Comparison of ENCODE assay signal across 8 cellular contexts in genomic region chr14:76773188-76773885, GRCh38. TPM values are rescaled to one million over a fixed set of nuclear protein-coding genes. Genes with fewer than 3 reads are reported as not detected.
A peak's percentile ranks its signal among the peaks of the same experiment; 100 is the strongest.
DNase-seq lines count a peak whose midpoint lies in the region; ATAC-seq, FAIRE-seq and TF ChIP-seq lines count a peak whose summit lies in the region.

No MANE protein-coding gene starts in this region.

- H4K20me1 ChIP-seq in HepG2 (ENCODE audit: insufficient read depth, low read length): no peaks in the 10 kb centered on the region

- FAIRE-seq in HepG2 (lab: Jason Lieb, UNC): no peak

- no peaks in the 10 kb centered on the region for H3K79me2 ChIP-seq in HepG2 (ENCODE audit: insufficient read depth, low read length)

- peak overlapping the region; percentile 86 for H3K4me2 ChIP-seq in HepG2 (ENCODE audit: low read depth, low read length)

- H3K27ac ChIP-seq in HepG2 (ENCODE audit: extremely low read length, insufficient read depth, low read length): no peak overlapping the region
- H3K27ac ChIP-seq in thyroid gland: peak overlapping the region; percentile 4 to 67 (median 66)

- H3K36me3 ChIP-seq in HepG2 (replicated peaks in 1 of 2; ENCODE audit: control insufficient read depth in 1 of 2, insufficient read depth in 2 of 2, low read length in 2 of 2) (no peaks in the 10 kb centered on the region), thyroid gland (no peaks in the 10 kb centered on the region)

- CTCF ChIA-PET in HepG2 (lab: Yijun Ruan, JAX; ENCODE audit: low intra/inter-chr PET ratio, low total read pairs): no interaction called here

- TF ChIP-seq CTCF in AG10803 (conservative IDR thresholded peaks at IDR 0.05; ENCODE audit: low read length): 0 out of 2 replicates have a peak, but pooled peaks have one; percentile 8
- peak; percentile 30 for TF ChIP-seq CTCF in choroid plexus epithelial cell (conservative IDR thresholded peaks at IDR 0.05; ENCODE audit: low read depth, low read length)
- no peak for TF ChIP-seq CTCF in HepG2 (CRISPR knock-in tag; IDR thresholded peaks at IDR 0.05)
- TF ChIP-seq CTCF in thyroid gland (IDR thresholded peaks at IDR 0.05): no peak

- BruUV-seq in HepG2 (replicated peaks; lab: Mats Ljungman, UMichigan): no TSS peak

- no peak overlapping the region for H3K9ac ChIP-seq in HepG2 (ENCODE audit: insufficient read depth, low read depth, low read length)

- peaks cover 0 to 8% of the 10 kb centered on the region in 2 experiments; a peak in 1 of 5 replicates for H3K27me3 ChIP-seq in HepG2 (ENCODE audit: control insufficient read depth in 1 of 2, insufficient read depth in 2 of 2, low read length in 2 of 2)
- no peaks in the 10 kb centered on the region for H3K27me3 ChIP-seq in thyroid gland

- no peak for TF ChIP-seq RAD21 in HepG2 (CRISPR knock-in tag; IDR thresholded peaks at IDR 0.05)

- H3K4me3 ChIP-seq in AG10803 (ENCODE audit: low read length) (no peak overlapping the region), choroid plexus epithelial cell (ENCODE audit: low read depth, low read length) (no peak overlapping the region), HepG2 (replicated peaks in 1 of 3; ENCODE audit: insufficient read depth in 1 of 3, low read depth in 2 of 3, low read length in 3 of 3) (peak overlapping the region in 2 of 3 experiments; percentile 23 to 61; a peak in 2 of 6 replicates), thyroid gland (replicated peaks in 1 of 3) (no peak overlapping the region)

- TF ChIP-seq EP300 in HepG2 (IDR thresholded peaks at IDR 0.05; ENCODE audit: low read depth in 2 of 2, low read length in 2 of 2) (no peak), HepG2 (CRISPR knock-in tag; IDR thresholded peaks at IDR 0.05; ENCODE audit: borderline replicate concordance) (no peak)

- TF ChIP-seq POLR2A in HepG2 (IDR thresholded peaks at IDR 0.05; ENCODE audit: insufficient read depth in 1 of 2, low read depth in 2 of 2, low read length in 2 of 2): no peak
- no peak for TF ChIP-seq POLR2A in thyroid gland (IDR thresholded peaks at IDR 0.05)

- intact Hi-C loops in HepG2 (cut with micrococcal nuclease; ENCODE audit: unreplicated experiment) (no loop called here), thyroid gland (cut with DNase I) (no loop called here)

- peaks cover 29% of the 10 kb centered on the region for H3K4me1 ChIP-seq in HepG2 (ENCODE audit: insufficient read depth, low read length)
- H3K4me1 ChIP-seq in thyroid gland: peaks cover 0 to 31% of the 10 kb centered on the region in 2 donors

- in situ Hi-C loops in HepG2 (cut with HindIII; ENCODE audit: extremely low pct_ligation_motif_present, low pct_unique_long_range_greater_than_20kb): no loop called here

- H3K9me3 ChIP-seq in HepG2 (ENCODE audit: low read length) (no peaks in the 10 kb centered on the region), thyroid gland (no peaks in the 10 kb centered on the region)

- POLR2A ChIA-PET in HepG2 (lab: Yijun Ruan, JAX): interaction anchor here (1.3 to 1.4 kb wide), 2 partner anchors 11 to 12 kb away, joined by 4 to 5 read pairs; partner anchors contain the start of gene VASH1

- DNase-seq in AG10803 (ENCODE audit: low read depth) (peak; percentile 78), NCI-H226 (peak; percentile 48), choroid plexus epithelial cell (ENCODE audit: low read depth) (peak; percentile 91), HepG2 (ENCODE audit: low spot score) (peak; percentile 41), thyroid gland (peak; percentile 15 to 31), NCI-H526 (lab: John Stamatoyannopoulos, UW) (no peak), retina (no peak), NCI-H2029 treated with DMSO at 0.1 percent for 48 hours (lab: John Stamatoyannopoulos, UW) (no peak)

- 0% methylated on average over 7 of the region's 8 CpGs for WGBS in HepG2 (ENCODE audit: low lambda C conversion rate)
- 56 to 58% methylated on average over 8 of the region's 8 CpGs for WGBS in thyroid gland, 2 donors

- peak; percentile 49 for ATAC-seq in HepG2

- peak overlapping the region; percentile 23 for H2AFZ ChIP-seq in HepG2 (ENCODE audit: low read length)

TF ChIP-seq in HepG2, 621 proteins besides CTCF, POLR2A, EP300 and RAD21 (continues in another document):
- TF ChIP-seq POLR2G (IDR thresholded peaks at IDR 0.05; ENCODE audit: low read depth, low read length) (no peak), ATAD3A (CRISPR knock-in tag; IDR thresholded peaks at IDR 0.05) (no peak), FOSL2 (CRISPR knock-in tag; IDR thresholded peaks at IDR 0.05) (peak; percentile 76)

RNA-seq across cellular contexts. Expression of gene VASH1, which starts 12.1 kb away (rescaled TPM):
- total RNA-seq in HepG2 (2016; rRNA removed; fragmentation: Illumina TruSeq; extraction: Trizol) (0.18 and 0.24 TPM in 2 replicates), thyroid gland (1 to 10 TPM; 2.3 to 5.0 (median 3.1) TPM)
- total RNA-seq in HepG2 (2016; cell fraction: cytosol; rRNA removed; fragmentation: Illumina TruSeq; extraction: Trizol; ENCODE audit: low read depth): not detected in 2 replicates
- total RNA-seq in HepG2 (2016; cell fraction: insoluble cytoplasmic fraction; rRNA removed; fragmentation: Illumina TruSeq; extraction: Trizol): 0.12 and 0.17 TPM in 2 replicates
- total RNA-seq in HepG2 (2016; cell fraction: membrane; rRNA removed; fragmentation: Illumina TruSeq; extraction: Trizol): 0.10 and 0.15 TPM in 2 replicates
- total RNA-seq in HepG2 (2016; cell fraction: nucleus; rRNA removed; fragmentation: Illumina TruSeq; extraction: Trizol): 0.34 and 0.43 TPM in 2 replicates
- polyA plus RNA-seq in HepG2 (2011; rRNA removed): 0.11 and 0.42 TPM in 2 replicates
- polyA plus RNA-seq in HepG2 (2011; cell fraction: cytosol; rRNA removed): 0.15 and 0.32 TPM in 2 replicates
- polyA plus RNA-seq in HepG2 (2011; cell fraction: nucleus; rRNA removed): 0.71 and 0.77 TPM in 2 replicates
- 0.28 and 0.65 TPM in 2 replicates for polyA plus RNA-seq in HepG2 (2012)
- 0.10 TPM in 1 of 2 replicates, not detected in the other for polyA plus RNA-seq in HepG2 (2016; cell fraction: cytosol; fragmentation: Illumina TruSeq; extraction: Trizol; ENCODE audit: low read depth)
- polyA plus RNA-seq in HepG2 (2016; cell fraction: insoluble cytoplasmic fraction; fragmentation: Illumina TruSeq; extraction: Trizol; ENCODE audit: low read depth): 0.24 and 0.26 TPM in 2 replicates
- polyA plus RNA-seq in HepG2 (2016; cell fraction: membrane; fragmentation: Illumina TruSeq; extraction: Trizol; ENCODE audit: low read depth): 0.21 TPM in 1 of 2 replicates, not detected in the other
- polyA plus RNA-seq in HepG2 (2016; cell fraction: nucleus; fragmentation: Illumina TruSeq; extraction: Trizol; ENCODE audit: insufficient read depth, low read depth): 0.43 and 0.83 TPM in 2 replicates
- polyA minus RNA-seq in HepG2 (2011; rRNA and poly(A)+ RNA removed; ENCODE audit: low replicate concordance): 0.28 TPM in 1 of 2 replicates, not detected in the other
- polyA minus RNA-seq in HepG2 (2011; cell fraction: cytosol; rRNA and poly(A)+ RNA removed): 0.18 and 0.69 TPM in 2 replicates
- polyA minus RNA-seq in HepG2 (2011; cell fraction: nucleus; rRNA and poly(A)+ RNA removed): 0.50 and 0.64 TPM in 2 replicates

RNA-seq across cellular contexts. Expression of gene ANGEL1, which starts 39.3 kb away (rescaled TPM):
- total RNA-seq in HepG2 (2016; rRNA removed; fragmentation: Illumina TruSeq; extraction: Trizol) (9.0 and 14.3 TPM in 2 replicates), thyroid gland (10 to 100 TPM; 14.5 to 26.0 (median 18.4) TPM)
- 2.0 and 2.3 TPM in 2 replicates for total RNA-seq in HepG2 (2016; cell fraction: cytosol; rRNA removed; fragmentation: Illumina TruSeq; extraction: Trizol; ENCODE audit: low read depth)
- total RNA-seq in HepG2 (2016; cell fraction: insoluble cytoplasmic fraction; rRNA removed; fragmentation: Illumina TruSeq; extraction: Trizol): 7.0 and 14.3 TPM in 2 replicates
- 4.2 and 4.3 TPM in 2 replicates for total RNA-seq in HepG2 (2016; cell fraction: membrane; rRNA removed; fragmentation: Illumina TruSeq; extraction: Trizol)
- total RNA-seq in HepG2 (2016; cell fraction: nucleus; rRNA removed; fragmentation: Illumina TruSeq; extraction: Trizol): 17.7 and 19.8 TPM in 2 replicates
- polyA plus RNA-seq in HepG2 (2011; rRNA removed): 20.1 and 22.0 TPM in 2 replicates
- polyA plus RNA-seq in HepG2 (2011; cell fraction: cytosol; rRNA removed): 14.1 and 15.1 TPM in 2 replicates
- polyA plus RNA-seq in HepG2 (2011; cell fraction: nucleus; rRNA removed): 24.3 and 28.3 TPM in 2 replicates
- polyA plus RNA-seq in HepG2 (2012): 9.5 and 10.1 TPM in 2 replicates
- 1.2 and 1.4 TPM in 2 replicates for polyA plus RNA-seq in HepG2 (2016; cell fraction: cytosol; fragmentation: Illumina TruSeq; extraction: Trizol; ENCODE audit: low read depth)
- polyA plus RNA-seq in HepG2 (2016; cell fraction: insoluble cytoplasmic fraction; fragmentation: Illumina TruSeq; extraction: Trizol; ENCODE audit: low read depth): 5.4 and 6.6 TPM in 2 replicates
- 1.6 and 1.7 TPM in 2 replicates for polyA plus RNA-seq in HepG2 (2016; cell fraction: membrane; fragmentation: Illumina TruSeq; extraction: Trizol; ENCODE audit: low read depth)
- polyA plus RNA-seq in HepG2 (2016; cell fraction: nucleus; fragmentation: Illumina TruSeq; extraction: Trizol; ENCODE audit: insufficient read depth, low read depth): 20.3 and 21.5 TPM in 2 replicates
- 49.6 and 66.8 TPM in 2 replicates for polyA minus RNA-seq in HepG2 (2011; rRNA and poly(A)+ RNA removed; ENCODE audit: low replicate concordance)
- 12.2 and 12.8 TPM in 2 replicates for polyA minus RNA-seq in HepG2 (2011; cell fraction: cytosol; rRNA and poly(A)+ RNA removed)
- 26.4 and 31.6 TPM in 2 replicates for polyA minus RNA-seq in HepG2 (2011; cell fraction: nucleus; rRNA and poly(A)+ RNA removed)

RNA-seq across cellular contexts. Expression of gene LRRC74A, which starts 52.9 kb away (rescaled TPM):
- not detected in 2 replicates for total RNA-seq in HepG2 (2016; rRNA removed; fragmentation: Illumina TruSeq; extraction: Trizol)
- total RNA-seq in HepG2 (2016; cell fraction: cytosol; rRNA removed; fragmentation: Illumina TruSeq; extraction: Trizol; ENCODE audit: low read depth): not detected in 2 replicates
- total RNA-seq in HepG2 (2016; cell fraction: insoluble cytoplasmic fraction; rRNA removed; fragmentation: Illumina TruSeq; extraction: Trizol): not detected in 2 replicates
- not detected in 2 replicates for total RNA-seq in HepG2 (2016; cell fraction: membrane; rRNA removed; fragmentation: Illumina TruSeq; extraction: Trizol)
- total RNA-seq in HepG2 (2016; cell fraction: nucleus; rRNA removed; fragmentation: Illumina TruSeq; extraction: Trizol): not detected in 2 replicates
- not detected in 2 replicates for polyA plus RNA-seq in HepG2 (2011; rRNA removed)
- polyA plus RNA-seq in HepG2 (2011; cell fraction: cytosol; rRNA removed): not detected in 2 replicates
- not detected in 2 replicates for polyA plus RNA-seq in HepG2 (2011; cell fraction: nucleus; rRNA removed)
- polyA plus RNA-seq in HepG2 (2012): not detected in 2 replicates
- not detected in 2 replicates for polyA plus RNA-seq in HepG2 (2016; cell fraction: cytosol; fragmentation: Illumina TruSeq; extraction: Trizol; ENCODE audit: low read depth)
- not detected in 2 replicates for polyA plus RNA-seq in HepG2 (2016; cell fraction: insoluble cytoplasmic fraction; fragmentation: Illumina TruSeq; extraction: Trizol; ENCODE audit: low read depth)
- polyA plus RNA-seq in HepG2 (2016; cell fraction: membrane; fragmentation: Illumina TruSeq; extraction: Trizol; ENCODE audit: low read depth): not detected in 2 replicates
- polyA plus RNA-seq in HepG2 (2016; cell fraction: nucleus; fragmentation: Illumina TruSeq; extraction: Trizol; ENCODE audit: insufficient read depth, low read depth): not detected in 2 replicates
- not detected in 2 replicates for polyA minus RNA-seq in HepG2 (2011; rRNA and poly(A)+ RNA removed; ENCODE audit: low replicate concordance)
- not detected in 2 replicates for polyA minus RNA-seq in HepG2 (2011; cell fraction: cytosol; rRNA and poly(A)+ RNA removed)
- polyA minus RNA-seq in HepG2 (2011; cell fraction: nucleus; rRNA and poly(A)+ RNA removed): not detected in 2 replicates
- total RNA-seq in thyroid gland: not detected

Comparison
In these comparisons a context has a peak if more than half of its experiments do, and no peak if none do; other contexts are left out.
1. DNase-seq: peak in AG10803 (single experiment), NCI-H226 (single experiment), choroid plexus epithelial cell (single experiment), HepG2 (single experiment) and thyroid gland (2 of 2); none in NCI-H526 (0 of 2), retina (single experiment) and NCI-H2029 treated with DMSO at 0.1 percent for 48 hours (single experiment).
2. H3K4me3 ChIP-seq: peak in HepG2 (2 of 3); none in AG10803 (single experiment), choroid plexus epithelial cell (single experiment) and thyroid gland (0 of 3).
3. CTCF ChIP-seq: peak in AG10803 (single experiment) and choroid plexus epithelial cell (single experiment); none in HepG2 (single experiment) and thyroid gland (0 of 6).